1 cellular context compared by ENCODE assay signal in the genomic region with DNA sequence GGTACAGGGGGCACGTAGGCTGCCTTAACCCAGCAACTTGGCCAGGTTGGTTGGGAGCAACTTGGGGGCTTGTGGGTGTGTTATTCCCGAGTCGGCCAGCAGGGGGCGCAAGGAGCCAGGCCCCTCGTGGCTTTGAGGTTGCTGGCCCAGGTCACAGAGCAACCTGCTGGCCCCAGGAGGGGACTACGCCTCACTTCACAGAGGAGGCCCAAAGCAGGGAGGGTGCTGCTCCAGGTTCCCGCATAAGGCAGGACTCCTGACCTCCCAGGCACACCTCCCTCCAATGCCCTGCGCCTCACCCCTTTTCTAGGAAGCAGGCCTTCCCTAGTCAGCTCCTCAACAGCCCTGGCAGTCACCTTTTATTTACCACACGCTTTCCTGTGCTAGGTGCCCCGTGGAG.
TF ChIP-seq lines count a peak whose summit lies in the region.

No MANE protein-coding gene starts in this region.

TF ChIP-seq in HepG2, 621 proteins besides CTCF, POLR2A, EP300 and RAD21 (continued from another document and continues in another):
- TF ChIP-seq MTF2 (CRISPR knock-in tag; IDR thresholded peaks at IDR 0.05; ENCODE audit: borderline replicate concordance) (no peak), ZNF282 (IDR thresholded peaks at IDR 0.05; ENCODE audit: partially characterized antibody) (no peak), SRF (IDR thresholded peaks at IDR 0.05; ENCODE audit: low read depth, low read length) (no peak), ZMYM4 (CRISPR knock-in tag; IDR thresholded peaks at IDR 0.05) (peak; percentile 57; the same call in 1 of the 2 replicates), RFXAP (CRISPR knock-in tag; IDR thresholded peaks at IDR 0.05; ENCODE audit: borderline replicate concordance) (no peak; the same call in 1 of the 2 replicates), RFXANK (CRISPR knock-in tag; IDR thresholded peaks at IDR 0.05) (no peak), ZNF253 (CRISPR knock-in tag; IDR thresholded peaks at IDR 0.05; ENCODE audit: borderline replicate concordance) (no peak), ZNF337 (CRISPR knock-in tag; IDR thresholded peaks at IDR 0.05; ENCODE audit: borderline replicate concordance, low read depth) (no peak), STAT5B (CRISPR knock-in tag; IDR thresholded peaks at IDR 0.05) (no peak), ZNF382 (CRISPR knock-in tag; IDR thresholded peaks at IDR 0.05; ENCODE audit: borderline replicate concordance) (no peak), TCF12 (IDR thresholded peaks at IDR 0.05) (no peak), TCF12 (CRISPR knock-in tag; IDR thresholded peaks at IDR 0.05) (no peak), HCFC1 (IDR thresholded peaks at IDR 0.05; ENCODE audit: low read depth, low read length) (no peak), ZNF224 (CRISPR knock-in tag; IDR thresholded peaks at IDR 0.05) (0 out of 2 replicates have a peak, but pooled peaks have one; percentile 28), ZNF552 (CRISPR knock-in tag; IDR thresholded peaks at IDR 0.05; ENCODE audit: borderline replicate concordance) (peak; percentile 93), MED13 (CRISPR knock-in tag; IDR thresholded peaks at IDR 0.05) (no peak), SP140L (CRISPR knock-in tag; IDR thresholded peaks at IDR 0.05; ENCODE audit: borderline replicate concordance) (no peak), ZNF616 (CRISPR knock-in tag; IDR thresholded peaks at IDR 0.05; ENCODE audit: low read depth) (no peak), ZNF468 (CRISPR knock-in tag; IDR thresholded peaks at IDR 0.05) (no peak), ZNF354B (CRISPR knock-in tag; IDR thresholded peaks at IDR 0.05) (no peak), ZNF451 (CRISPR knock-in tag; IDR thresholded peaks at IDR 0.05) (no peak), KDM5B (CRISPR knock-in tag; IDR thresholded peaks at IDR 0.05; ENCODE audit: borderline replicate concordance) (peak; percentile 50; the same call in 1 of the 2 replicates), ZBTB3 (CRISPR knock-in tag; IDR thresholded peaks at IDR 0.05; ENCODE audit: borderline replicate concordance, low read depth) (no peak)
- TF ChIP-seq, protein P1, sequence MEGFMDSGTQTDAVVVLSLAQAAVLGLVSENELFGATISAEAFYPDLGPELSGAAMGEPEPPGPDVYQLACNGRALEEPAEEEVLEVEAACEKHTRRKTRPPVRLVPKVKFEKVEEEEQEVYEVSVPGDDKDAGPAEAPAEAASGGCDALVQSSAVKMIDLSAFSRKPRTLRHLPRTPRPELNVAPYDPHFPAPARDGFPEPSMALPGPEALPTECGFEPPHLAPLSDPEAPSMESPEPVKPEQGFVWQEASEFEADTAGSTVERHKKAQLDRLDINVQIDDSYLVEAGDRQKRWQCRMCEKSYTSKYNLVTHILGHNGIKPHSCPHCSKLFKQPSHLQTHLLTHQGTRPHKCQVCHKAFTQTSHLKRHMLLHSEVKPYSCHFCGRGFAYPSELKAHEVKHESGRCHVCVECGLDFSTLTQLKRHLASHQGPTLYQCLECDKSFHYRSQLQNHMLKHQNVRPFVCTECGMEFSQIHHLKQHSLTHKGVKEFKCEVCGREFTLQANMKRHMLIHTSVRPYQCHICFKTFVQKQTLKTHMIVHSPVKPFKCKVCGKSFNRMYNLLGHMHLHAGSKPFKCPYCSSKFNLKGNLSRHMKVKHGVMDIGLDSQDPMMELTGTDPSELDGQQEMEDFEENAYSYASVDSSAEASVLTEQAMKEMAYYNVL (CRISPR knock-in tag; IDR thresholded peaks at IDR 0.05; ENCODE audit: borderline replicate concordance) = 0 out of 2 replicates have a peak, but pooled peaks have one; percentile 20
- TF ChIP-seq, protein P2, sequence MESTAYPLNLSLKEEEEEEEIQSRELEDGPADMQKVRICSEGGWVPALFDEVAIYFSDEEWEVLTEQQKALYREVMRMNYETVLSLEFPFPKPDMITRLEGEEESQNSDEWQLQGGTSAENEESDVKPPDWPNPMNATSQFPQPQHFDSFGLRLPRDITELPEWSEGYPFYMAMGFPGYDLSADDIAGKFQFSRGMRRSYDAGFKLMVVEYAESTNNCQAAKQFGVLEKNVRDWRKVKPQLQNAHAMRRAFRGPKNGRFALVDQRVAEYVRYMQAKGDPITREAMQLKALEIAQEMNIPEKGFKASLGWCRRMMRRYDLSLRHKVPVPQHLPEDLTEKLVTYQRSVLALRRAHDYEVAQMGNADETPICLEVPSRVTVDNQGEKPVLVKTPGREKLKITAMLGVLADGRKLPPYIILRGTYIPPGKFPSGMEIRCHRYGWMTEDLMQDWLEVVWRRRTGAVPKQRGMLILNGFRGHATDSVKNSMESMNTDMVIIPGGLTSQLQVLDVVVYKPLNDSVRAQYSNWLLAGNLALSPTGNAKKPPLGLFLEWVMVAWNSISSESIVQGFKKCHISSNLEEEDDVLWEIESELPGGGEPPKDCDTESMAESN (CRISPR knock-in tag; conservative IDR thresholded peaks at IDR 0.05) = no peak; the same call in 1 of the 2 replicates
- TF ChIP-seq, protein P3, sequence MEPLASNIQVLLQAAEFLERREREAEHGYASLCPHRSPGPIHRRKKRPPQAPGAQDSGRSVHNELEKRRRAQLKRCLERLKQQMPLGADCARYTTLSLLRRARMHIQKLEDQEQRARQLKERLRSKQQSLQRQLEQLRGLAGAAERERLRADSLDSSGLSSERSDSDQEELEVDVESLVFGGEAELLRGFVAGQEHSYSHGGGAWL (CRISPR knock-in tag; IDR thresholded peaks at IDR 0.05) = no peak; the same call in 1 of the 2 replicates
- TF ChIP-seq, protein P4, sequence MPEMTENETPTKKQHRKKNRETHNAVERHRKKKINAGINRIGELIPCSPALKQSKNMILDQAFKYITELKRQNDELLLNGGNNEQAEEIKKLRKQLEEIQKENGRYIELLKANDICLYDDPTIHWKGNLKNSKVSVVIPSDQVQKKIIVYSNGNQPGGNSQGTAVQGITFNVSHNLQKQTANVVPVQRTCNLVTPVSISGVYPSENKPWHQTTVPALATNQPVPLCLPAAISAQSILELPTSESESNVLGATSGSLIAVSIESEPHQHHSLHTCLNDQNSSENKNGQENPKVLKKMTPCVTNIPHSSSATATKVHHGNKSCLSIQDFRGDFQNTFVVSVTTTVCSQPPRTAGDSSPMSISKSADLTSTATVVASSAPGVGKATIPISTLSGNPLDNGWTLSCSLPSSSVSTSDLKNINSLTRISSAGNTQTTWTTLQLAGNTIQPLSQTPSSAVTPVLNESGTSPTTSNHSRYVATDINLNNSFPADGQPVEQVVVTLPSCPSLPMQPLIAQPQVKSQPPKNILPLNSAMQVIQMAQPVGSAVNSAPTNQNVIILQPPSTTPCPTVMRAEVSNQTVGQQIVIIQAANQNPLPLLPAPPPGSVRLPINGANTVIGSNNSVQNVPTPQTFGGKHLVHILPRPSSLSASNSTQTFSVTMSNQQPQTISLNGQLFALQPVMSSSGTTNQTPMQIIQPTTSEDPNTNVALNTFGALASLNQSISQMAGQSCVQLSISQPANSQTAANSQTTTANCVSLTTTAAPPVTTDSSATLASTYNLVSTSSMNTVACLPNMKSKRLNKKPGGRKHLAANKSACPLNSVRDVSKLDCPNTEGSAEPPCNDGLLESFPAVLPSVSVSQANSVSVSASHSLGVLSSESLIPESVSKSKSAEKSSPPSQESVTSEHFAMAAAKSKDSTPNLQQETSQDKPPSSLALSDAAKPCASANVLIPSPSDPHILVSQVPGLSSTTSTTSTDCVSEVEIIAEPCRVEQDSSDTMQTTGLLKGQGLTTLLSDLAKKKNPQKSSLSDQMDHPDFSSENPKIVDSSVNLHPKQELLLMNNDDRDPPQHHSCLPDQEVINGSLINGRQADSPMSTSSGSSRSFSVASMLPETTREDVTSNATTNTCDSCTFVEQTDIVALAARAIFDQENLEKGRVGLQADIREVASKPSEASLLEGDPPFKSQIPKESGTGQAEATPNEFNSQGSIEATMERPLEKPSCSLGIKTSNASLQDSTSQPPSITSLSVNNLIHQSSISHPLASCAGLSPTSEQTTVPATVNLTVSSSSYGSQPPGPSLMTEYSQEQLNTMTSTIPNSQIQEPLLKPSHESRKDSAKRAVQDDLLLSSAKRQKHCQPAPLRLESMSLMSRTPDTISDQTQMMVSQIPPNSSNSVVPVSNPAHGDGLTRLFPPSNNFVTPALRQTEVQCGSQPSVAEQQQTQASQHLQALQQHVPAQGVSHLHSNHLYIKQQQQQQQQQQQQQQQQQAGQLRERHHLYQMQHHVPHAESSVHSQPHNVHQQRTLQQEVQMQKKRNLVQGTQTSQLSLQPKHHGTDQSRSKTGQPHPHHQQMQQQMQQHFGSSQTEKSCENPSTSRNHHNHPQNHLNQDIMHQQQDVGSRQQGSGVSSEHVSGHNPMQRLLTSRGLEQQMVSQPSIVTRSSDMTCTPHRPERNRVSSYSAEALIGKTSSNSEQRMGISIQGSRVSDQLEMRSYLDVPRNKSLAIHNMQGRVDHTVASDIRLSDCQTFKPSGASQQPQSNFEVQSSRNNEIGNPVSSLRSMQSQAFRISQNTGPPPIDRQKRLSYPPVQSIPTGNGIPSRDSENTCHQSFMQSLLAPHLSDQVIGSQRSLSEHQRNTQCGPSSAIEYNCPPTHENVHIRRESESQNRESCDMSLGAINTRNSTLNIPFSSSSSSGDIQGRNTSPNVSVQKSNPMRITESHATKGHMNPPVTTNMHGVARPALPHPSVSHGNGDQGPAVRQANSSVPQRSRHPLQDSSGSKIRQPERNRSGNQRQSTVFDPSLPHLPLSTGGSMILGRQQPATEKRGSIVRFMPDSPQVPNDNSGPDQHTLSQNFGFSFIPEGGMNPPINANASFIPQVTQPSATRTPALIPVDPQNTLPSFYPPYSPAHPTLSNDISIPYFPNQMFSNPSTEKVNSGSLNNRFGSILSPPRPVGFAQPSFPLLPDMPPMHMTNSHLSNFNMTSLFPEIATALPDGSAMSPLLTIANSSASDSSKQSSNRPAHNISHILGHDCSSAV (CRISPR knock-in tag; IDR thresholded peaks at IDR 0.05; ENCODE audit: borderline replicate concordance) = no peak
- TF ChIP-seq, protein P5, sequence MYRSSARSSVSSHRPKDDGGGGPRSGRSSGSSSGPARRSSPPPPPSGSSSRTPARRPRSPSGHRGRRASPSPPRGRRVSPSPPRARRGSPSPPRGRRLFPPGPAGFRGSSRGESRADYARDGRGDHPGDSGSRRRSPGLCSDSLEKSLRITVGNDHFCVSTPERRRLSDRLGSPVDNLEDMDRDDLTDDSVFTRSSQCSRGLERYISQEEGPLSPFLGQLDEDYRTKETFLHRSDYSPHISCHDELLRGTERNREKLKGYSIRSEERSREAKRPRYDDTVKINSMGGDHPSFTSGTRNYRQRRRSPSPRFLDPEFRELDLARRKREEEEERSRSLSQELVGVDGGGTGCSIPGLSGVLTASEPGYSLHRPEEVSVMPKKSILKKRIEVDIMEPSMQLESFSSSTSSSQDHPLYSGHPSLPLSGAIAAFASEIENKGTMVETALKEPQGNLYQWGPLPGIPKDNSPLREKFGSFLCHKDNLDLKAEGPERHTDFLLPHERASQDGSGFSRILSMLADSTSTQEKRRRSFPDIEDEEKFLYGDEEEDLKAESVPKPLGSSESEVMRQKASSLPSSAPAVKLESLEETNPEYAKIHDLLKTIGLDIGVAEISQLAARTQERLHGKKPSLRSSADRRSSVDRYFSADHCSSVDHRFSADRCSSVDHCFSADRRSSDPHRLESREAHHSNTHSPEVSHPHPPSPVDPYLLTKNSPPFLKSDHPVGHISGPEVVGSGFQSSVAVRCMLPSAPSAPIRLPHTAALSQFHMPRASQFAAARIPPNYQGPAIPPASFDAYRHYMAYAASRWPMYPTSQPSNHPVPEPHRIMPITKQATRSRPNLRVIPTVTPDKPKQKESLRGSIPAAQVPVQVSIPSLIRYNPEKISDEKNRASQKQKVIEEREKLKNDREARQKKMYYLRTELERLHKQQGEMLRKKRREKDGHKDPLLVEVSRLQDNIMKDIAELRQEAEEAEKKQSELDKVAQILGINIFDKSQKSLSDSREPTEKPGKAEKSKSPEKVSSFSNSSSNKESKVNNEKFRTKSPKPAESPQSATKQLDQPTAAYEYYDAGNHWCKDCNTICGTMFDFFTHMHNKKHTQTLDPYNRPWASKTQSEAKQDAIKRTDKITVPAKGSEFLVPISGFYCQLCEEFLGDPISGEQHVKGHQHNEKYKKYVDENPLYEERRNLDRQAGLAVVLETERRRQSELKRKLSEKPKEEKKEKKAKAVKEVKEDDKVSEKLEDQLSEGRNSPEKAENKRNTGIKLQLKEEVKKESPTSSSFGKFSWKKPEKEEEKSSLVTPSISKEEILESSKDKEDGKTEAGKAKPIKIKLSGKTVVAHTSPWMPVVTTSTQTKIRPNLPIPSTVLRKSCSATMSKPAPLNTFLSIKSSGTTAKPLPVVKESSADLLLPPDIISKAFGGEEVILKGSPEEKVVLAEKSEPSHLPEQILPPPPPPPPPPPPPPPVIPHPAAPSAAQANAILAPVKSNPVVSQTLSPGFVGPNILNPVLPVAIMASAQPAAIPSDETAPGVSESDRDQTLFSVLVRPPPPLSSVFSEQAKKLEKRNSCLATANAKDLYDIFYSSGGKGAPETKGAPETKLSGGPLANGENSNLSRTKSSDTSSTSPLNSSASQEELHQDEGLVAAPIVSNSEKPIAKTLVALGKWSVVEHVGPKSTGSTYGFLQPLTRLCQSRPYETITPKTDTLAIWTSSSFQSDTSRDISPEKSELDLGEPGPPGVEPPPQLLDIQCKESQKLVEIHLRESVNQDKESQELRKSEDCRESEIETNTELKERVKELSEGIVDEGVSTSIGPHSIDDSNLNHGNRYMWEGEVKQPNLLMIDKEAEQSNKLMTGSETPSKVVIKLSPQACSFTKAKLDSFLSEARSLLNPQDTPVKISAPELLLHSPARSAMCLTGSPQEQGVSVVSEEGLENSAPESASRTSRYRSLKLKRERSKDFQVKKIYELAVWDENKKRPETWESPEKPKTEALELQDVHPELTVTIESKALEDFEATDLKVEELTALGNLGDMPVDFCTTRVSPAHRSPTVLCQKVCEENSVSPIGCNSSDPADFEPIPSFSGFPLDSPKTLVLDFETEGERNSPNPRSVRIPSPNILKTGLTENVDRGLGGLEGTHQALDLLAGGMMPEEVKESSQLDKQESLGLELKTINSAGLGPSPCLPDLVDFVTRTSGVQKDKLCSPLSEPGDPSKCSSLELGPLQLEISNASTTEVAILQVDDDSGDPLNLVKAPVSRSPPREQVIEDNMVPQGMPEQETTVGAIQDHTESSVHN (CRISPR knock-in tag; IDR thresholded peaks at IDR 0.05) = no peak
- TF ChIP-seq, protein P6, sequence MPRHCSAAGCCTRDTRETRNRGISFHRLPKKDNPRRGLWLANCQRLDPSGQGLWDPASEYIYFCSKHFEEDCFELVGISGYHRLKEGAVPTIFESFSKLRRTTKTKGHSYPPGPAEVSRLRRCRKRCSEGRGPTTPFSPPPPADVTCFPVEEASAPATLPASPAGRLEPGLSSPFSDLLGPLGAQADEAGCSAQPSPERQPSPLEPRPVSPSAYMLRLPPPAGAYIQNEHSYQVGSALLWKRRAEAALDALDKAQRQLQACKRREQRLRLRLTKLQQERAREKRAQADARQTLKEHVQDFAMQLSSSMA (CRISPR knock-in tag; IDR thresholded peaks at IDR 0.05) = no peak
- TF ChIP-seq, protein P7, sequence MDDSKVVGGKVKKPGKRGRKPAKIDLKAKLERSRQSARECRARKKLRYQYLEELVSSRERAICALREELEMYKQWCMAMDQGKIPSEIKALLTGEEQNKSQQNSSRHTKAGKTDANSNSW (CRISPR knock-in tag; IDR thresholded peaks at IDR 0.05; ENCODE audit: borderline replicate concordance) = no peak
- TF ChIP-seq, protein P8, sequence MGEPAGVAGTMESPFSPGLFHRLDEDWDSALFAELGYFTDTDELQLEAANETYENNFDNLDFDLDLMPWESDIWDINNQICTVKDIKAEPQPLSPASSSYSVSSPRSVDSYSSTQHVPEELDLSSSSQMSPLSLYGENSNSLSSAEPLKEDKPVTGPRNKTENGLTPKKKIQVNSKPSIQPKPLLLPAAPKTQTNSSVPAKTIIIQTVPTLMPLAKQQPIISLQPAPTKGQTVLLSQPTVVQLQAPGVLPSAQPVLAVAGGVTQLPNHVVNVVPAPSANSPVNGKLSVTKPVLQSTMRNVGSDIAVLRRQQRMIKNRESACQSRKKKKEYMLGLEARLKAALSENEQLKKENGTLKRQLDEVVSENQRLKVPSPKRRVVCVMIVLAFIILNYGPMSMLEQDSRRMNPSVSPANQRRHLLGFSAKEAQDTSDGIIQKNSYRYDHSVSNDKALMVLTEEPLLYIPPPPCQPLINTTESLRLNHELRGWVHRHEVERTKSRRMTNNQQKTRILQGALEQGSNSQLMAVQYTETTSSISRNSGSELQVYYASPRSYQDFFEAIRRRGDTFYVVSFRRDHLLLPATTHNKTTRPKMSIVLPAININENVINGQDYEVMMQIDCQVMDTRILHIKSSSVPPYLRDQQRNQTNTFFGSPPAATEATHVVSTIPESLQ (CRISPR knock-in tag; conservative IDR thresholded peaks at IDR 0.05) = no peak
